13 cellular contexts compared by ENCODE assay signal in genomic region chr1:206058341-206059292, GRCh38. TPM values are rescaled to one million over a fixed set of nuclear protein-coding genes. Genes with fewer than 3 reads are reported as not detected.
DNase-seq lines count a peak whose midpoint lies in the region; ATAC-seq and TF ChIP-seq lines count a peak whose summit lies in the region.
"Not testable (repeated sequence)": the region's sequence is repeated elsewhere in the genome, so short reads cannot be mapped to it uniquely, and the experiment has no call there.
"Had no signal": no experiment of that assay in that cellular context is flagged by ENCODE, and none has a peak within 500 bp of the region (broad histone marks: within the 10 kb centered on the region; RNA-seq: fewer than 3 reads in every experiment).

No MANE protein-coding gene starts in this region.

- H2BK20ac ChIP-seq in IMR-90 (ENCODE audit: low read depth, low read length), result not testable (repeated sequence)

- not testable (repeated sequence) for H3K27me3 Mint-ChIP-seq in endodermal cell (ENCODE audit: insufficient read depth)

- POLR2A ChIA-PET in IMR-90 (lab: Charles Lee; ENCODE audit: unreplicated experiment), result not testable (repeated sequence)
- POLR2A ChIA-PET in OCI-LY7 (lab: Charles Lee), result interaction anchor here (0.6 to 1.5 kb wide), 2 partner anchors 9 to 14 kb away, joined by 3 to 4 read pairs; no protein-coding TSS in a partner anchor

- not testable (repeated sequence) for H3K27ac Mint-ChIP-seq in endodermal cell

- not testable (repeated sequence) for H3K79me1 ChIP-seq in IMR-90 (ENCODE audit: low read depth in 1 of 2, low read length in 2 of 2)
- H3K79me1 ChIP-seq in trophoblast cell (ENCODE audit: low read length), result peaks cover 16% of the 10 kb centered on the region

- H2BK12ac ChIP-seq in trophoblast cell (ENCODE audit: low read length), result peak overlapping the region; percentile 82

- H4K91ac ChIP-seq in IMR-90 (ENCODE audit: insufficient read depth, low read depth, low read length), result not testable (repeated sequence)
- peak overlapping the region; percentile 97 for H4K91ac ChIP-seq in trophoblast cell (ENCODE audit: low read depth, low read length)

- H3K9me1 ChIP-seq in IMR-90 (ENCODE audit: insufficient read depth, low read length), result not testable (repeated sequence)

- H3K4me2 ChIP-seq in BLaER1 (peak overlapping the region; percentile 40), OCI-LY7 (ENCODE audit: low read length) (peak overlapping the region; percentile 85)
- not testable (repeated sequence) for H3K4me2 ChIP-seq in IMR-90 (ENCODE audit: low read depth, low read length); trophoblast cell (ENCODE audit: low read length)

- not testable (repeated sequence) for H2BK120ac ChIP-seq in IMR-90 (ENCODE audit: low read depth, low read length)
- peak overlapping the region; percentile 85 for H2BK120ac ChIP-seq in trophoblast cell (ENCODE audit: insufficient read depth, low read length, poor library complexity)

- not testable (repeated sequence) for H3K36me3 ChIP-seq in BLaER1; IMR-90 (ENCODE audit: control insufficient read depth, insufficient read depth, low read length); endodermal cell (ENCODE audit: control insufficient read depth, insufficient read depth, low read length); trophoblast cell (ENCODE audit: control insufficient read depth in 1 of 2, insufficient read depth in 2 of 2, low read length in 2 of 2)
- H3K36me3 ChIP-seq in OCI-LY7 (ENCODE audit: insufficient read depth, low read length), result peaks cover 83% of the 10 kb centered on the region

- not testable (repeated sequence) for H3K4me3 ChIP-seq in BLaER1; IMR-90 (ENCODE audit: insufficient read depth, low read depth, low read length); endodermal cell (ENCODE audit: low read length); trophoblast cell (ENCODE audit: low read depth, low read length)
- H3K4me3 ChIP-seq in GM12864 (ENCODE audit: low read depth, low read length) (peak overlapping the region; percentile 21; the same call in 1 of the 2 replicates), OCI-LY7 (ENCODE audit: low read depth, low read length, poor library complexity, severe bottlenecking) (peak overlapping the region; percentile 75)

- not testable (repeated sequence) for H3K27ac ChIP-seq in BLaER1; IMR-90 (ENCODE audit: insufficient read depth, low read length); endodermal cell (ENCODE audit: low read depth, low read length)
- H3K27ac ChIP-seq in OCI-LY7 (ENCODE audit: low read depth, low read length, poor library complexity, severe bottlenecking) (peak overlapping the region; percentile 98), trophoblast cell (ENCODE audit: low read depth, low read length) (peak overlapping the region; percentile 85)

- H3K18ac ChIP-seq in IMR-90 (ENCODE audit: low read depth, low read length), result not testable (repeated sequence)
- peak overlapping the region; percentile 52 for H3K18ac ChIP-seq in trophoblast cell (ENCODE audit: low read length)

- H2BK15ac ChIP-seq in IMR-90 (ENCODE audit: low read depth, low read length), result not testable (repeated sequence)

- not testable (repeated sequence) for H4K5ac ChIP-seq in IMR-90 (ENCODE audit: low read depth, low read length)

- H3K9me3 ChIP-seq in BLaER1, result peaks cover 19% of the 10 kb centered on the region
- H3K9me3 ChIP-seq in IMR-90 (ENCODE audit: control insufficient read depth, insufficient read depth, low read length); OCI-LY7 (ENCODE audit: low read length); endodermal cell (ENCODE audit: control insufficient read depth, low read length); trophoblast cell (ENCODE audit: insufficient read depth, low read depth, low read length): not testable (repeated sequence)

- H3K79me2 ChIP-seq in OCI-LY7 (ENCODE audit: insufficient read depth, low read depth, low read length), result peaks cover 73% of the 10 kb centered on the region
- H3K79me2 ChIP-seq in trophoblast cell (ENCODE audit: control insufficient read depth, insufficient read depth, low read length, poor library complexity), result not testable (repeated sequence)

- not testable (repeated sequence) for H4K20me1 ChIP-seq in BLaER1; IMR-90 (ENCODE audit: insufficient read depth, low read length); OCI-LY7 (ENCODE audit: insufficient read depth, low read length)

- H3K4me1 ChIP-seq in BLaER1 (peaks cover 20% of the 10 kb centered on the region), OCI-LY7 (ENCODE audit: insufficient read depth, low read length, poor library complexity, severe bottlenecking) (peaks cover 57% of the 10 kb centered on the region), trophoblast cell (ENCODE audit: control insufficient read depth in 1 of 2, insufficient read depth in 2 of 2, low read length in 2 of 2) (peaks cover 12 to 23% of the 10 kb centered on the region in 2 experiments)
- H3K4me1 ChIP-seq in IMR-90 (ENCODE audit: control insufficient read depth, insufficient read depth, low read length); endodermal cell (ENCODE audit: control insufficient read depth, insufficient read depth, low read length): not testable (repeated sequence)

- not testable (repeated sequence) for H4K8ac ChIP-seq in IMR-90 (ENCODE audit: low read depth in 2 of 2, low read length in 2 of 2)
- H4K8ac ChIP-seq in trophoblast cell (ENCODE audit: low read depth, low read length), result peak overlapping the region; percentile 64

- H3K9me2 ChIP-seq in OCI-LY7 (ENCODE audit: insufficient read depth, low read length), result not testable (repeated sequence)

- H2AFZ ChIP-seq in IMR-90 (replicated peaks; ENCODE audit: low read length, poor library complexity), result peak overlapping the region; percentile 21
- H2AFZ ChIP-seq in OCI-LY7 (ENCODE audit: low read length); trophoblast cell (ENCODE audit: insufficient read depth, low read length, poor library complexity): not testable (repeated sequence)

- not testable (repeated sequence) for H2AK9ac ChIP-seq in IMR-90 (replicated peaks; ENCODE audit: low read depth, low read length, poor library complexity)

- CTCF ChIA-PET in IMR-90 (lab: Yijun Ruan, JAX); OCI-LY7 (lab: Charles Lee; ENCODE audit: unreplicated experiment): not testable (repeated sequence)

- DNase-seq in GM12864 (ENCODE audit: low read depth); IMR-90; OCI-LY7 (ENCODE audit: low spot score); trophoblast cell: not testable (repeated sequence)
- DNase-seq in endodermal cell, result peak; percentile 11
- DNase-seq in kidney tubule cell (ENCODE audit: low spot score), result peak; percentile 42

- H2AK5ac ChIP-seq in IMR-90 (ENCODE audit: low read depth, low read length), result not testable (repeated sequence)
- H2AK5ac ChIP-seq in trophoblast cell (ENCODE audit: low read length), result peak overlapping the region; percentile 63

- not testable (repeated sequence) for H2BK5ac ChIP-seq in IMR-90 (ENCODE audit: low read depth, low read length, poor library complexity, severe bottlenecking)
- peak overlapping the region; percentile 68 for H2BK5ac ChIP-seq in trophoblast cell (ENCODE audit: low read depth, low read length, poor library complexity)

- not testable (repeated sequence) for TF ChIP-seq POLR2A in IMR-90 (IDR thresholded peaks at IDR 0.05; ENCODE audit: low read depth, low read length)

- H3K9me3 Mint-ChIP-seq in endodermal cell, result peaks cover 16% of the 10 kb centered on the region

- H3K23ac ChIP-seq in IMR-90 (ENCODE audit: low read depth, low read length), result not testable (repeated sequence)
- peak overlapping the region; percentile 99 for H3K23ac ChIP-seq in trophoblast cell (ENCODE audit: low read length)

- H3K4me1 Mint-ChIP-seq in endodermal cell, result not testable (repeated sequence)

- not testable (repeated sequence) for H3K56ac ChIP-seq in IMR-90 (ENCODE audit: extremely low read depth, insufficient read depth, low read length)

- not testable (repeated sequence) for H3K36me3 Mint-ChIP-seq in endodermal cell (ENCODE audit: low read depth)

- in situ Hi-C loops in IMR-90 (cut with MboI; ENCODE audit: low sequenced_read_pairs), result not testable (repeated sequence)

- dilution Hi-C loops in IMR-90 (cut with HindIII; ENCODE audit: low sequenced_read_pairs, unreplicated experiment), result not testable (repeated sequence)

- H4K12ac ChIP-seq in trophoblast cell (ENCODE audit: low read depth, low read length), result not testable (repeated sequence)

- TF ChIP-seq CTCF in GM12864 (IDR thresholded peaks at IDR 0.05; ENCODE audit: low read depth, low read length, missing control alignments); IMR-90 (conservative IDR thresholded peaks at IDR 0.05; ENCODE audit: low read depth, low read length); OCI-LY7 (conservative IDR thresholded peaks at IDR 0.05; ENCODE audit: low read length); endodermal cell (conservative IDR thresholded peaks at IDR 0.05): not testable (repeated sequence)

- not testable (repeated sequence) for BruUV-seq in IMR-90 (replicated peaks; lab: Mats Ljungman, UMichigan); OCI-LY7 (replicated peaks; lab: Mats Ljungman, UMichigan)

- not testable (repeated sequence) for H3K9ac ChIP-seq in BLaER1; IMR-90 (ENCODE audit: low read depth, low read length); endodermal cell (ENCODE audit: extremely low read depth, low read length, poor library complexity, severe bottlenecking); trophoblast cell (ENCODE audit: low read length)

- H3K4me3 Mint-ChIP-seq in endodermal cell, result not testable (repeated sequence)

- intact Hi-C loops in IMR-90 (cut with micrococcal nuclease), result not testable (repeated sequence)
- intact Hi-C loops in OCI-LY7 (cut with micrococcal nuclease; ENCODE audit: unreplicated experiment), result loop anchor here (5.0 to 10.0 kb wide), 3 partner anchors 416 to 866 kb away; partner anchors contain the start of genes FCMR and IKBKE

- TF ChIP-seq RAD21 in IMR-90 (IDR thresholded peaks at IDR 0.05; ENCODE audit: low read length), result not testable (repeated sequence)

- not testable (repeated sequence) for H3K27me3 ChIP-seq in BLaER1; endodermal cell (ENCODE audit: control insufficient read depth, insufficient read depth, low read length, poor library complexity, severe bottlenecking); trophoblast cell (ENCODE audit: insufficient read depth, low read length)
- peaks cover 37% of the 10 kb centered on the region for H3K27me3 ChIP-seq in IMR-90 (ENCODE audit: control insufficient read depth, insufficient read depth, low read length)

- H3K14ac ChIP-seq in IMR-90 (replicated peaks; ENCODE audit: low read depth, low read length), result not testable (repeated sequence)
- peak overlapping the region; percentile 86 for H3K14ac ChIP-seq in trophoblast cell (ENCODE audit: low read length)

- ATAC-seq in IMR-90 (ENCODE audit: low read depth), result not testable (repeated sequence)

- not testable (repeated sequence) for H3K4ac ChIP-seq in IMR-90 (ENCODE audit: low read depth, low read length)
- H3K4ac ChIP-seq in trophoblast cell (ENCODE audit: low read depth, low read length), result peak overlapping the region; percentile 2

- no CpG with 5 or more reads among the region's 10 CpGs for WGBS in IMR-90 (ENCODE audit: extremely low coverage in 2 of 2, insufficient read length in 1 of 2), 2 experiments
- WGBS in endodermal cell (ENCODE audit: insufficient coverage in 1 of 2, insufficient read length in 1 of 2), 2 experiments, result 89 to 92% methylated on average over 2 to 7 of the region's 10 CpGs
- no CpG with 5 or more reads among the region's 10 CpGs for WGBS in trophoblast cell (ENCODE audit: extremely low coverage, insufficient coverage, insufficient read length)

RNA-seq across cellular contexts. Expression of gene RHEX, which starts 5.6 kb away (rescaled TPM):
- total RNA-seq in IMR-90 (2012; rRNA removed) (not detected in 2 replicates), OCI-LY7 (2022) (9.9 and 10.0 TPM in 2 replicates), endodermal cell (not detected)
- polyA plus RNA-seq in IMR-90 (2012; rRNA removed), result not detected in 2 replicates
- not detected in 2 replicates for polyA plus RNA-seq in IMR-90 (2012; cell fraction: cytosol; rRNA removed)
- polyA plus RNA-seq in IMR-90 (2012; cell fraction: nucleus; rRNA removed; ENCODE audit: low replicate concordance), result not detected in 2 replicates
- 5.0 and 6.4 TPM in 2 replicates for total RNA-seq in OCI-LY7 (2014; rRNA removed; shearing (Covaris generic))
- 0.71 TPM for polyA plus RNA-seq in endodermal cell (2013, experiment 1 of 2)
- polyA plus RNA-seq in endodermal cell (2013, experiment 2 of 2), result 1.2 TPM
- polyA plus RNA-seq in trophoblast cell (2013), result not detected in 2 replicates
- total RNA-seq: CD4-positive, alpha-beta T cell; GM23338; H9; HT1080; NCI-H460 had no signal
- polyA plus RNA-seq: BJ, GM23338 had no signal

RNA-seq across cellular contexts. Expression of gene CTSE, which starts 34.9 kb away (rescaled TPM):
- total RNA-seq in IMR-90 (2012; rRNA removed) (not detected in 2 replicates), OCI-LY7 (2022) (not detected in 2 replicates), endodermal cell (under 1 TPM; 0.15 to 0.42 TPM)
- not detected in 2 replicates for polyA plus RNA-seq in IMR-90 (2012; rRNA removed)
- polyA plus RNA-seq in IMR-90 (2012; cell fraction: cytosol; rRNA removed), result not detected in 2 replicates
- polyA plus RNA-seq in IMR-90 (2012; cell fraction: nucleus; rRNA removed; ENCODE audit: low replicate concordance), result not detected in 2 replicates
- total RNA-seq in OCI-LY7 (2014; rRNA removed; shearing (Covaris generic)), result not detected in 2 replicates
- 0.39 TPM for polyA plus RNA-seq in endodermal cell (2013, experiment 1 of 2)
- 0.12 TPM for polyA plus RNA-seq in endodermal cell (2013, experiment 2 of 2)
- 0.73 and 0.93 TPM in 2 replicates for polyA plus RNA-seq in trophoblast cell (2013)
- total RNA-seq: CD4-positive, alpha-beta T cell; GM23338; H9; NCI-H460 had no signal
- polyA plus RNA-seq: BJ, GM23338 had no signal

RNA-seq across cellular contexts. Expression of gene RAB7B, which starts 55.4 kb away (rescaled TPM):
- total RNA-seq in IMR-90 (2012; rRNA removed) (9.1 and 10.6 TPM in 2 replicates), OCI-LY7 (2022) (not detected in 2 replicates), endodermal cell (not detected)
- polyA plus RNA-seq in IMR-90 (2012; rRNA removed), result 14.6 and 14.7 TPM in 2 replicates
- polyA plus RNA-seq in IMR-90 (2012; cell fraction: cytosol; rRNA removed), result 9.8 and 10.5 TPM in 2 replicates
- 12.4 and 13.2 TPM in 2 replicates for polyA plus RNA-seq in IMR-90 (2012; cell fraction: nucleus; rRNA removed; ENCODE audit: low replicate concordance)
- not detected in 2 replicates for total RNA-seq in OCI-LY7 (2014; rRNA removed; shearing (Covaris generic))
- polyA plus RNA-seq in endodermal cell (2013, experiment 1 of 2), result 1.3 TPM
- polyA plus RNA-seq in endodermal cell (2013, experiment 2 of 2), result 1.2 TPM
- polyA plus RNA-seq in trophoblast cell (2013), result 2.4 and 2.6 TPM in 2 replicates
- total RNA-seq: GM23338, NCI-H460 had no signal
- polyA plus RNA-seq: GM23338 had no signal

RNA-seq across cellular contexts. Expression of gene AVPR1B, which starts 58.6 kb away (rescaled TPM):
- not detected in 2 replicates for total RNA-seq in IMR-90 (2012; rRNA removed)
- polyA plus RNA-seq in IMR-90 (2012; rRNA removed), result not detected in 2 replicates
- polyA plus RNA-seq in IMR-90 (2012; cell fraction: cytosol; rRNA removed), result not detected in 2 replicates
- not detected in 2 replicates for polyA plus RNA-seq in IMR-90 (2012; cell fraction: nucleus; rRNA removed; ENCODE audit: low replicate concordance)
- not detected in 2 replicates for total RNA-seq in OCI-LY7 (2014; rRNA removed; shearing (Covaris generic))
- not detected in 2 replicates for total RNA-seq in OCI-LY7 (2022)
- under 1 TPM in 1 of 2 donors, not detected in 1; 0.11 TPM for total RNA-seq in endodermal cell
- not detected for polyA plus RNA-seq in endodermal cell (2013, experiment 1 of 2)
- polyA plus RNA-seq in endodermal cell (2013, experiment 2 of 2), result not detected
- not detected in 2 replicates for polyA plus RNA-seq in trophoblast cell (2013)
- total RNA-seq: CD4-positive, alpha-beta T cell; H9; HT1080; NCI-H460 had no signal
- polyA plus RNA-seq: BJ had no signal
